Comparison of ENCODE assay signal across 7 cellular contexts in the genomic region with DNA sequence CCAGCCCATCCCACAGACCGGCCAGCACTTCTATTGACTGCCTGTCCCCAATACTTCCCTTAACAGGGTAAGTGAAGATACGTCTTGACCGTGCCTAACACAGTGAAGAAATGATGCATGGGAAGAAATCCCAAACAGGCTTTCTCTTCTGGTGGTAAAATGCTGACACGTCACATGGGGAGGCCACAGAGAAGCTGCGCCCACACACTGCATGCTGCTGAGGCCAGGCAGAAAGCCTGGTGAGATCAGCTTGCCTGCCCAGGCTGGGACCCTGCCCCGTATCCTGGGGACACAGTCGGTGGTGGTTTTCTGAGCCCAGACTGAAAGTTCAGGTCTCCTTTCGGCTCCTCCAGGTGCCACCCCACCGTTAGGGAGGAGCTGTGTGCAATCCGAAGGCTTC.
"Had no signal": no experiment of that assay in that cellular context is flagged by ENCODE, and none has a peak within 500 bp of the region (broad histone marks: within the 10 kb centered on the region; RNA-seq: fewer than 3 reads in every experiment).

No MANE protein-coding gene starts in this region.

- H3K9ac ChIP-seq: KMS-11 had no signal

- H3K36me3 Mint-ChIP-seq: IgD-negative memory B cell had no signal

- H3K27me3 Mint-ChIP-seq: IgD-negative memory B cell had no signal

- H3K4me2 ChIP-seq: KMS-11 had no signal

- H3K4me1 Mint-ChIP-seq: IgD-negative memory B cell had no signal

- H3K27ac ChIP-seq: HL-60, KMS-11 had no signal

- FAIRE-seq: HTR-8/SVneo, K562 had no signal

- H3K4me3 ChIP-seq: K562 had no signal

- H3K4me3 Mint-ChIP-seq: IgD-negative memory B cell had no signal

- DNase-seq: IMR-90, KBM-7 had no signal

- ATAC-seq: K562 had no signal

- H3K27ac Mint-ChIP-seq: IgD-negative memory B cell had no signal
